Comparison of ENCODE assay signal across 1 cellular context in the genomic region with DNA sequence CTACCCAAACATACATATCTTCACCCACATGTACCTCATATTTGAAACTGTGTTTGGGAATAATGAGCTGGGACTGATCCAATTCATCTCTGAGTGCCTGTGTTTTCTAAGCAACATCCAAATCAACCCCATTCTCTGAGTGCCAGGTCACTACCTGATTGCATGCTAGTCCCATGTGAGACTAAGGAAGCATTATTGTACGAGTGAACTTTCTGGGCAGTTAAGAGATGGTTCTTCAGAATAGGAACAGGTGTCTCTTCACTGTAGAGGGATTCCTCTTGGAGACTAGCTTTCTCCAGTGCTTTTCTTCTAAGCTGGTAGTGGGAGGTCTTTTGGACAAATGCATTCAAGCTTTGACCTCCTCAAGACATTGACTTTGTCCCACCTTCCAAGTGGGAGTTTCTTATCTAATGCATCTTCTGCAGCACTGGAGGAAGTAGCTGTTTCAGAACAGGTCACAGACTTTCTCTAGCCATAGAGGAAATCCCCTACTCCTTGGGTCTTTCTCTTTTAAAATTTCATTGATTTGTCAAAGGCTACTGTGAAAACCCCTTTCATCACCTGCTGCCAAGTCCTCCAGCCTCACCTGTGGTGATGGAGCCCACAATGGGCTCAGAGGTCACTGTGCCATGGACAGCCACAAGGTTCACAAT.
TF ChIP-seq lines count a peak whose summit lies in the region.

No MANE protein-coding gene starts in this region.

TF ChIP-seq in GM12878, 131 proteins besides CTCF, POLR2A, EP300 and RAD21 (continued from another document):
- TF ChIP-seq, protein P1, sequence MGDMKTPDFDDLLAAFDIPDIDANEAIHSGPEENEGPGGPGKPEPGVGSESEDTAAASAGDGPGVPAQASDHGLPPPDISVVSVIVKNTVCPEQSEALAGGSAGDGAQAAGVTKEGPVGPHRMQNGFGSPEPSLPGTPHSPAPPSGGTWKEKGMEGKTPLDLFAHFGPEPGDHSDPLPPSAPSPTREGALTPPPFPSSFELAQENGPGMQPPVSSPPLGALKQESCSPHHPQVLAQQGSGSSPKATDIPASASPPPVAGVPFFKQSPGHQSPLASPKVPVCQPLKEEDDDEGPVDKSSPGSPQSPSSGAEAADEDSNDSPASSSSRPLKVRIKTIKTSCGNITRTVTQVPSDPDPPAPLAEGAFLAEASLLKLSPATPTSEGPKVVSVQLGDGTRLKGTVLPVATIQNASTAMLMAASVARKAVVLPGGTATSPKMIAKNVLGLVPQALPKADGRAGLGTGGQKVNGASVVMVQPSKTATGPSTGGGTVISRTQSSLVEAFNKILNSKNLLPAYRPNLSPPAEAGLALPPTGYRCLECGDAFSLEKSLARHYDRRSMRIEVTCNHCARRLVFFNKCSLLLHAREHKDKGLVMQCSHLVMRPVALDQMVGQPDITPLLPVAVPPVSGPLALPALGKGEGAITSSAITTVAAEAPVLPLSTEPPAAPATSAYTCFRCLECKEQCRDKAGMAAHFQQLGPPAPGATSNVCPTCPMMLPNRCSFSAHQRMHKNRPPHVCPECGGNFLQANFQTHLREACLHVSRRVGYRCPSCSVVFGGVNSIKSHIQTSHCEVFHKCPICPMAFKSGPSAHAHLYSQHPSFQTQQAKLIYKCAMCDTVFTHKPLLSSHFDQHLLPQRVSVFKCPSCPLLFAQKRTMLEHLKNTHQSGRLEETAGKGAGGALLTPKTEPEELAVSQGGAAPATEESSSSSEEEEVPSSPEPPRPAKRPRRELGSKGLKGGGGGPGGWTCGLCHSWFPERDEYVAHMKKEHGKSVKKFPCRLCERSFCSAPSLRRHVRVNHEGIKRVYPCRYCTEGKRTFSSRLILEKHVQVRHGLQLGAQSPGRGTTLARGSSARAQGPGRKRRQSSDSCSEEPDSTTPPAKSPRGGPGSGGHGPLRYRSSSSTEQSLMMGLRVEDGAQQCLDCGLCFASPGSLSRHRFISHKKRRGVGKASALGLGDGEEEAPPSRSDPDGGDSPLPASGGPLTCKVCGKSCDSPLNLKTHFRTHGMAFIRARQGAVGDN (IDR thresholded peaks at IDR 0.05) = no peak
- TF ChIP-seq TBL1XR1 (IDR thresholded peaks at IDR 0.05; ENCODE audit: low read depth, low read length) (no peak), FOS (IDR thresholded peaks at IDR 0.05; ENCODE audit: borderline replicate concordance, extremely low read depth, insufficient read length) (no peak), IKZF1 (conservative IDR thresholded peaks at IDR 0.05) (peak; percentile 55; the same call in 1 of the 2 replicates), IKZF2 (IDR thresholded peaks at IDR 0.05) (peak; percentile 52 to 61), RUNX3 (IDR thresholded peaks at IDR 0.05; ENCODE audit: low read length) (peak; percentile 30; the same call in 1 of the 2 replicates), PAX5 (IDR thresholded peaks at IDR 0.05; ENCODE audit: borderline replicate concordance, low read depth, low read length) (no peak), ASH2L (IDR thresholded peaks at IDR 0.05; ENCODE audit: borderline replicate concordance, low read depth) (no peak), STAT1 (conservative IDR thresholded peaks at IDR 0.05) (no peak), SREBF2 (IDR thresholded peaks at IDR 0.05; ENCODE audit: low read length) (no peak), EED (IDR thresholded peaks at IDR 0.05; ENCODE audit: low read depth) (peak; percentile 49; the same call in 1 of the 2 replicates), ZSCAN29 (IDR thresholded peaks at IDR 0.05) (no peak), CREB1 (IDR thresholded peaks at IDR 0.05; ENCODE audit: low read depth) (no peak), RAD51 (IDR thresholded peaks at IDR 0.05) (no peak), TCF7 (IDR thresholded peaks at IDR 0.05; ENCODE audit: borderline replicate concordance) (no peak), SREBF1 (IDR thresholded peaks at IDR 0.05; ENCODE audit: low read length) (no peak), MYC (IDR thresholded peaks at IDR 0.05; ENCODE audit: insufficient read depth, insufficient read length, insufficient replicate concordance, low read length, severe bottlenecking) (no peak), NRF1 (conservative IDR thresholded peaks at IDR 0.05; ENCODE audit: low read depth, low read length) (no peak)
- TF ChIP-seq, protein P2, sequence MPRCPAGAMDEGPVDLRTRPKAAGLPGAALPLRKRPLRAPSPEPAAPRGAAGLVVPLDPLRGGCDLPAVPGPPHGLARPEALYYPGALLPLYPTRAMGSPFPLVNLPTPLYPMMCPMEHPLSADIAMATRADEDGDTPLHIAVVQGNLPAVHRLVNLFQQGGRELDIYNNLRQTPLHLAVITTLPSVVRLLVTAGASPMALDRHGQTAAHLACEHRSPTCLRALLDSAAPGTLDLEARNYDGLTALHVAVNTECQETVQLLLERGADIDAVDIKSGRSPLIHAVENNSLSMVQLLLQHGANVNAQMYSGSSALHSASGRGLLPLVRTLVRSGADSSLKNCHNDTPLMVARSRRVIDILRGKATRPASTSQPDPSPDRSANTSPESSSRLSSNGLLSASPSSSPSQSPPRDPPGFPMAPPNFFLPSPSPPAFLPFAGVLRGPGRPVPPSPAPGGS (IDR thresholded peaks at IDR 0.05; ENCODE audit: borderline replicate concordance, insufficient read depth, low read depth, low read length, poor library complexity, severe bottlenecking) = no peak
- TF ChIP-seq, protein P3, sequence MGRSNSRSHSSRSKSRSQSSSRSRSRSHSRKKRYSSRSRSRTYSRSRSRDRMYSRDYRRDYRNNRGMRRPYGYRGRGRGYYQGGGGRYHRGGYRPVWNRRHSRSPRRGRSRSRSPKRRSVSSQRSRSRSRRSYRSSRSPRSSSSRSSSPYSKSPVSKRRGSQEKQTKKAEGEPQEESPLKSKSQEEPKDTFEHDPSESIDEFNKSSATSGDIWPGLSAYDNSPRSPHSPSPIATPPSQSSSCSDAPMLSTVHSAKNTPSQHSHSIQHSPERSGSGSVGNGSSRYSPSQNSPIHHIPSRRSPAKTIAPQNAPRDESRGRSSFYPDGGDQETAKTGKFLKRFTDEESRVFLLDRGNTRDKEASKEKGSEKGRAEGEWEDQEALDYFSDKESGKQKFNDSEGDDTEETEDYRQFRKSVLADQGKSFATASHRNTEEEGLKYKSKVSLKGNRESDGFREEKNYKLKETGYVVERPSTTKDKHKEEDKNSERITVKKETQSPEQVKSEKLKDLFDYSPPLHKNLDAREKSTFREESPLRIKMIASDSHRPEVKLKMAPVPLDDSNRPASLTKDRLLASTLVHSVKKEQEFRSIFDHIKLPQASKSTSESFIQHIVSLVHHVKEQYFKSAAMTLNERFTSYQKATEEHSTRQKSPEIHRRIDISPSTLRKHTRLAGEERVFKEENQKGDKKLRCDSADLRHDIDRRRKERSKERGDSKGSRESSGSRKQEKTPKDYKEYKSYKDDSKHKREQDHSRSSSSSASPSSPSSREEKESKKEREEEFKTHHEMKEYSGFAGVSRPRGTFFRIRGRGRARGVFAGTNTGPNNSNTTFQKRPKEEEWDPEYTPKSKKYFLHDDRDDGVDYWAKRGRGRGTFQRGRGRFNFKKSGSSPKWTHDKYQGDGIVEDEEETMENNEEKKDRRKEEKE (IDR thresholded peaks at IDR 0.05) = no peak
- TF ChIP-seq, protein P4, sequence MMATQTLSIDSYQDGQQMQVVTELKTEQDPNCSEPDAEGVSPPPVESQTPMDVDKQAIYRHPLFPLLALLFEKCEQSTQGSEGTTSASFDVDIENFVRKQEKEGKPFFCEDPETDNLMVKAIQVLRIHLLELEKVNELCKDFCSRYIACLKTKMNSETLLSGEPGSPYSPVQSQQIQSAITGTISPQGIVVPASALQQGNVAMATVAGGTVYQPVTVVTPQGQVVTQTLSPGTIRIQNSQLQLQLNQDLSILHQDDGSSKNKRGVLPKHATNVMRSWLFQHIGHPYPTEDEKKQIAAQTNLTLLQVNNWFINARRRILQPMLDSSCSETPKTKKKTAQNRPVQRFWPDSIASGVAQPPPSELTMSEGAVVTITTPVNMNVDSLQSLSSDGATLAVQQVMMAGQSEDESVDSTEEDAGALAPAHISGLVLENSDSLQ (IDR thresholded peaks at IDR 0.05) = no peak
- TF ChIP-seq, protein P5, sequence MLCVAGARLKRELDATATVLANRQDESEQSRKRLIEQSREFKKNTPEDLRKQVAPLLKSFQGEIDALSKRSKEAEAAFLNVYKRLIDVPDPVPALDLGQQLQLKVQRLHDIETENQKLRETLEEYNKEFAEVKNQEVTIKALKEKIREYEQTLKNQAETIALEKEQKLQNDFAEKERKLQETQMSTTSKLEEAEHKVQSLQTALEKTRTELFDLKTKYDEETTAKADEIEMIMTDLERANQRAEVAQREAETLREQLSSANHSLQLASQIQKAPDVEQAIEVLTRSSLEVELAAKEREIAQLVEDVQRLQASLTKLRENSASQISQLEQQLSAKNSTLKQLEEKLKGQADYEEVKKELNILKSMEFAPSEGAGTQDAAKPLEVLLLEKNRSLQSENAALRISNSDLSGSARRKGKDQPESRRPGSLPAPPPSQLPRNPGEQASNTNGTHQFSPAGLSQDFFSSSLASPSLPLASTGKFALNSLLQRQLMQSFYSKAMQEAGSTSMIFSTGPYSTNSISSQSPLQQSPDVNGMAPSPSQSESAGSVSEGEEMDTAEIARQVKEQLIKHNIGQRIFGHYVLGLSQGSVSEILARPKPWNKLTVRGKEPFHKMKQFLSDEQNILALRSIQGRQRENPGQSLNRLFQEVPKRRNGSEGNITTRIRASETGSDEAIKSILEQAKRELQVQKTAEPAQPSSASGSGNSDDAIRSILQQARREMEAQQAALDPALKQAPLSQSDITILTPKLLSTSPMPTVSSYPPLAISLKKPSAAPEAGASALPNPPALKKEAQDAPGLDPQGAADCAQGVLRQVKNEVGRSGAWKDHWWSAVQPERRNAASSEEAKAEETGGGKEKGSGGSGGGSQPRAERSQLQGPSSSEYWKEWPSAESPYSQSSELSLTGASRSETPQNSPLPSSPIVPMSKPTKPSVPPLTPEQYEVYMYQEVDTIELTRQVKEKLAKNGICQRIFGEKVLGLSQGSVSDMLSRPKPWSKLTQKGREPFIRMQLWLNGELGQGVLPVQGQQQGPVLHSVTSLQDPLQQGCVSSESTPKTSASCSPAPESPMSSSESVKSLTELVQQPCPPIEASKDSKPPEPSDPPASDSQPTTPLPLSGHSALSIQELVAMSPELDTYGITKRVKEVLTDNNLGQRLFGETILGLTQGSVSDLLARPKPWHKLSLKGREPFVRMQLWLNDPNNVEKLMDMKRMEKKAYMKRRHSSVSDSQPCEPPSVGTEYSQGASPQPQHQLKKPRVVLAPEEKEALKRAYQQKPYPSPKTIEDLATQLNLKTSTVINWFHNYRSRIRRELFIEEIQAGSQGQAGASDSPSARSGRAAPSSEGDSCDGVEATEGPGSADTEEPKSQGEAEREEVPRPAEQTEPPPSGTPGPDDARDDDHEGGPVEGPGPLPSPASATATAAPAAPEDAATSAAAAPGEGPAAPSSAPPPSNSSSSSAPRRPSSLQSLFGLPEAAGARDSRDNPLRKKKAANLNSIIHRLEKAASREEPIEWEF (IDR thresholded peaks at IDR 0.05; ENCODE audit: insufficient replicate concordance, low read depth, low read length) = no peak
- TF ChIP-seq, protein P6, sequence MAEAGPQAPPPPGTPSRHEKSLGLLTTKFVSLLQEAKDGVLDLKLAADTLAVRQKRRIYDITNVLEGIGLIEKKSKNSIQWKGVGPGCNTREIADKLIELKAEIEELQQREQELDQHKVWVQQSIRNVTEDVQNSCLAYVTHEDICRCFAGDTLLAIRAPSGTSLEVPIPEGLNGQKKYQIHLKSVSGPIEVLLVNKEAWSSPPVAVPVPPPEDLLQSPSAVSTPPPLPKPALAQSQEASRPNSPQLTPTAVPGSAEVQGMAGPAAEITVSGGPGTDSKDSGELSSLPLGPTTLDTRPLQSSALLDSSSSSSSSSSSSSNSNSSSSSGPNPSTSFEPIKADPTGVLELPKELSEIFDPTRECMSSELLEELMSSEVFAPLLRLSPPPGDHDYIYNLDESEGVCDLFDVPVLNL (IDR thresholded peaks at IDR 0.05; ENCODE audit: low read depth, low read length) = no peak
- TF ChIP-seq, protein P7, sequence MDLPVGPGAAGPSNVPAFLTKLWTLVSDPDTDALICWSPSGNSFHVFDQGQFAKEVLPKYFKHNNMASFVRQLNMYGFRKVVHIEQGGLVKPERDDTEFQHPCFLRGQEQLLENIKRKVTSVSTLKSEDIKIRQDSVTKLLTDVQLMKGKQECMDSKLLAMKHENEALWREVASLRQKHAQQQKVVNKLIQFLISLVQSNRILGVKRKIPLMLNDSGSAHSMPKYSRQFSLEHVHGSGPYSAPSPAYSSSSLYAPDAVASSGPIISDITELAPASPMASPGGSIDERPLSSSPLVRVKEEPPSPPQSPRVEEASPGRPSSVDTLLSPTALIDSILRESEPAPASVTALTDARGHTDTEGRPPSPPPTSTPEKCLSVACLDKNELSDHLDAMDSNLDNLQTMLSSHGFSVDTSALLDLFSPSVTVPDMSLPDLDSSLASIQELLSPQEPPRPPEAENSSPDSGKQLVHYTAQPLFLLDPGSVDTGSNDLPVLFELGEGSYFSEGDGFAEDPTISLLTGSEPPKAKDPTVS (IDR thresholded peaks at IDR 0.05; ENCODE audit: low read depth, low read length) = no peak
